Comparison of ENCODE assay signal across 21 cellular contexts in genomic region chr10:61410353-61410752, GRCh38. TPM values are rescaled to one million over a fixed set of nuclear protein-coding genes. Genes with fewer than 3 reads are reported as not detected.
"Had no signal": no experiment of that assay in that cellular context is flagged by ENCODE, and none has a peak within 500 bp of the region (broad histone marks: within the 10 kb centered on the region; RNA-seq: fewer than 3 reads in every experiment).

No MANE protein-coding gene starts in this region.

- H3K27ac ChIP-seq: coronary artery, epithelial cell of prostate, left ventricle myocardium inferior, neutrophil, ovary, prostate gland, right atrium auricular region, tibial artery had no signal

- H3K4me3 ChIP-seq: breast epithelium, coronary artery, left ventricle myocardium inferior, ovary, prostate gland, right atrium auricular region, tibial artery had no signal

- H3K9me3 ChIP-seq: breast epithelium, left ventricle myocardium inferior, neutrophil, ovary, prostate gland, right atrium auricular region, tibial artery had no signal

- H3K9me3 Mint-ChIP-seq: activated naive CD8-positive, alpha-beta T cell treated with anti-CD3 and anti-CD28 coated beads, Interleukin-2, amount 10 ng/mL, durations not matched to agents 7 days and 5 days; immature natural killer cell; naive thymus-derived CD8-positive, alpha-beta T cell had no signal

- H3K4me3 Mint-ChIP-seq: activated naive CD8-positive, alpha-beta T cell treated with anti-CD3 and anti-CD28 coated beads, Interleukin-2, amount 10 ng/mL, durations not matched to agents 7 days and 5 days; immature natural killer cell; naive thymus-derived CD8-positive, alpha-beta T cell; WTC11 had no signal

- DNase-seq: activated CD4-positive, alpha-beta T cell treated with anti-CD3 and anti-CD28 coated beads, Interleukin-2, amount 50 U/mL, for 4 hours; activated naive CD4-positive, alpha-beta T cell treated with Interleukin-2 at 50 U/mL for 16 hours; activated naive CD8-positive, alpha-beta T cell treated with anti-CD3 and anti-CD28 coated beads, Interleukin-2, amount 10 ng/mL, durations not matched to agents 7 days and 5 days; activated T-cell treated with anti-CD3 and anti-CD28 coated beads, Interleukin-2, amount 50 U/mL, for 48 hours; amniotic stem cell; immature natural killer cell; left ventricle myocardium inferior; naive thymus-derived CD8-positive, alpha-beta T cell; ovary; stimulated activated CD4-positive, alpha-beta T cell treated with anti-CD3 and anti-CD28 coated beads, Interleukin-4, amount 100 ng/mL, for 24 hours; stimulated activated naive CD4-positive, alpha-beta T cell treated with Interleukin-2 at 50 U/mL for 16 hours; tibial artery had no signal

- H3K27ac Mint-ChIP-seq: activated naive CD8-positive, alpha-beta T cell treated with anti-CD3 and anti-CD28 coated beads, Interleukin-2, amount 10 ng/mL, durations not matched to agents 7 days and 5 days; immature natural killer cell; naive thymus-derived CD8-positive, alpha-beta T cell; WTC11 had no signal

- H3K36me3 ChIP-seq: breast epithelium, left ventricle myocardium inferior, neutrophil, ovary, prostate gland, right atrium auricular region, tibial artery had no signal

- H3K36me3 Mint-ChIP-seq: activated naive CD8-positive, alpha-beta T cell treated with anti-CD3 and anti-CD28 coated beads, Interleukin-2, amount 10 ng/mL, durations not matched to agents 7 days and 5 days; naive thymus-derived CD8-positive, alpha-beta T cell; WTC11 had no signal

- H3K27me3 ChIP-seq: breast epithelium, neutrophil, ovary, right atrium auricular region, tibial artery had no signal

- H3K4me1 Mint-ChIP-seq: activated naive CD8-positive, alpha-beta T cell treated with anti-CD3 and anti-CD28 coated beads, Interleukin-2, amount 10 ng/mL, durations not matched to agents 7 days and 5 days; immature natural killer cell; naive thymus-derived CD8-positive, alpha-beta T cell had no signal

- H3K4me1 ChIP-seq: breast epithelium, prostate gland, right atrium auricular region had no signal

RNA-seq across cellular contexts. Expression of gene TMEM26, which starts 42.8 kb away (rescaled TPM):
- total RNA-seq: activated naive CD8-positive, alpha-beta T cell treated with anti-CD3 and anti-CD28 coated beads, Interleukin-2, amount 10 ng/mL, durations not matched to agents 7 days and 5 days; lung microvascular endothelial cell; naive thymus-derived CD8-positive, alpha-beta T cell; T-helper 2 cell treated with Interferon-gamma antibody and Interleukin-4, amounts not matched to agents 100 ng/mL and 5 ng/mL, for 36 hours had no signal
- polyA plus RNA-seq: immature natural killer cell; naive thymus-derived CD8-positive, alpha-beta T cell had no signal
